Comparison of ENCODE assay signal across 28 cellular contexts in genomic region chr1:17204546-17205440, GRCh38. TPM values are rescaled to one million over a fixed set of nuclear protein-coding genes. Genes with fewer than 3 reads are reported as not detected.
A peak's percentile ranks its signal among the peaks of the same experiment; 100 is the strongest.
DNase-seq lines count a peak whose midpoint lies in the region; ATAC-seq, FAIRE-seq and TF ChIP-seq lines count a peak whose summit lies in the region.
"Had no signal": no experiment of that assay in that cellular context is flagged by ENCODE, and none has a peak within 500 bp of the region (broad histone marks: within the 10 kb centered on the region; RNA-seq: fewer than 3 reads in every experiment).

A gene with protein sequence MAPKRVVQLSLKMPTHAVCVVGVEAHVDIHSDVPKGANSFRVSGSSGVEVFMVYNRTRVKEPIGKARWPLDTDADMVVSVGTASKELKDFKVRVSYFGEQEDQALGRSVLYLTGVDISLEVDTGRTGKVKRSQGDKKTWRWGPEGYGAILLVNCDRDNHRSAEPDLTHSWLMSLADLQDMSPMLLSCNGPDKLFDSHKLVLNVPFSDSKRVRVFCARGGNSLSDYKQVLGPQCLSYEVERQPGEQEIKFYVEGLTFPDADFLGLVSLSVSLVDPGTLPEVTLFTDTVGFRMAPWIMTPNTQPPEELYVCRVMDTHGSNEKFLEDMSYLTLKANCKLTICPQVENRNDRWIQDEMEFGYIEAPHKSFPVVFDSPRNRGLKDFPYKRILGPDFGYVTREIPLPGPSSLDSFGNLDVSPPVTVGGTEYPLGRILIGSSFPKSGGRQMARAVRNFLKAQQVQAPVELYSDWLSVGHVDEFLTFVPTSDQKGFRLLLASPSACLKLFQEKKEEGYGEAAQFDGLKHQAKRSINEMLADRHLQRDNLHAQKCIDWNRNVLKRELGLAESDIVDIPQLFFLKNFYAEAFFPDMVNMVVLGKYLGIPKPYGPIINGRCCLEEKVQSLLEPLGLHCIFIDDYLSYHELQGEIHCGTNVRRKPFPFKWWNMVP (plus strand): TSS chr1:17205128. CDS start chr1:17205218, 90 bp downstream.

- H3F3A ChIP-seq in GM23248 (ENCODE audit: insufficient read depth), result no peaks in the 10 kb centered on the region

- H3K27ac Mint-ChIP-seq in IgD-negative memory B cell, result peak within 1 kb of the TSS in 2 of 3 donors; percentile 3 to 73
- peak within 1 kb of the TSS in 4 of 6 donors; percentile 21 to 79 (median 71) for H3K27ac Mint-ChIP-seq in naive B cell

- no peaks in the 10 kb centered on the region for H3K36me3 Mint-ChIP-seq in IgD-negative memory B cell
- H3K36me3 Mint-ChIP-seq in naive B cell, result no peaks in the 10 kb centered on the region
- H3K36me3 Mint-ChIP-seq: T-cell had no signal

- H3K9ac ChIP-seq in BLaER1 treated with 17β-estradiol and CSF1 and Interleukin-3, amounts not matched to agents 10 nM and 100 nM, result no peak within 1 kb of the TSS
- H3K9ac ChIP-seq in GM23248, result no peak within 1 kb of the TSS

- no peaks in the 10 kb centered on the region for H3K9me2 ChIP-seq in GM23248 (ENCODE audit: insufficient read depth)

- DNase-seq in bronchial epithelial cell (ENCODE audit: low read depth) (peak; percentile 80), naive B cell (no peak), ovary (no peak), GM23248 (no peak), SKM-1 (lab: John Stamatoyannopoulos, UW; ENCODE audit: unreplicated experiment) (no peak)
- DNase-seq: activated CD4-positive, alpha-beta T cell treated with anti-CD3 and anti-CD28 coated beads for 1 hour; activated gamma-delta T cell treated with Interleukin-2 at 50 U/mL for 16 hours; activated T-cell treated with anti-CD3 and anti-CD28 coated beads, Interleukin-2, amount 50 U/mL, for 1 hour; C1 segment of cervical spinal cord; cortex of kidney; naive thymus-derived CD4-positive, alpha-beta T cell; NCI-H1105 treated with DMSO at 0.1 percent for 48 hours; NCI-H2081; NCI-H226; NCI-H82; SHP77 treated with DMSO at 0.1 percent for 48 hours; stimulated activated naive CD8-positive, alpha-beta T cell treated with anti-CD3 and anti-CD28 coated beads, Interleukin-15, amount 100 ng/mL, for 72 hours; T-cell; thyroid gland had no signal

- ATAC-seq in naive B cell (ENCODE audit: low read depth in 2 of 2) (no peak), SK-N-SH treated with all-trans-retinoic acid at 6 μM for 48 hours (no peak)
- ATAC-seq: naive thymus-derived CD4-positive, alpha-beta T cell; pancreas; sciatic nerve; stimulated activated naive CD8-positive, alpha-beta T cell treated with anti-CD3 and anti-CD28 coated beads, Interleukin-15, amount 100 ng/mL, for 72 hours; T-cell had no signal

- intact Hi-C loops in ovary (cut with DNase I), result no loop called here

- no peaks in the 10 kb centered on the region for H3K9me3 ChIP-seq in BLaER1 treated with 17β-estradiol and CSF1 and Interleukin-3, amounts not matched to agents 10 nM and 100 nM (replicated peaks in 1 of 11)
- H3K9me3 ChIP-seq in ovary (no peaks in the 10 kb centered on the region), GM23248 (ENCODE audit: low read depth) (no peaks in the 10 kb centered on the region)
- H3K9me3 ChIP-seq: pancreas, thyroid gland had no signal

- WGBS in ovary, 3 donors, result 63 to 74% (median 73%) methylated on average over 9 of the region's 9 CpGs
- WGBS in GM23248 (ENCODE audit: low coverage in 1 of 2, low lambda C conversion rate in 2 of 2, missing lambda C conversion rate in 2 of 2), 2 experiments, result 68 to 70% methylated on average over 9 of the region's 9 CpGs

- H3K79me2 ChIP-seq in GM23248 (ENCODE audit: insufficient read depth), result no peaks in the 10 kb centered on the region

- H3K9me3 Mint-ChIP-seq in IgD-negative memory B cell (no peaks in the 10 kb centered on the region), naive B cell (no peaks in the 10 kb centered on the region)
- H3K9me3 Mint-ChIP-seq: stimulated activated naive CD8-positive, alpha-beta T cell treated with anti-CD3 and anti-CD28 coated beads, Interleukin-15, amount 100 ng/mL, for 72 hours; T-cell had no signal

- H3K4me3 Mint-ChIP-seq in IgD-negative memory B cell (no peak within 1 kb of the TSS), naive B cell (peak within 1 kb of the TSS in 1 of 8 donors; percentile 36)
- H3K4me3 Mint-ChIP-seq: stimulated activated naive CD8-positive, alpha-beta T cell treated with anti-CD3 and anti-CD28 coated beads, Interleukin-15, amount 100 ng/mL, for 72 hours had no signal

- TF ChIP-seq POLR2A in ovary (IDR thresholded peaks at IDR 0.05), result no peak

- H3K4me1 ChIP-seq in BLaER1 treated with 17β-estradiol and CSF1 and Interleukin-3, amounts not matched to agents 10 nM and 100 nM, result peaks cover 30 to 52% (median 49%) of the 10 kb centered on the region in 10 experiments
- H3K4me1 ChIP-seq in ovary (ENCODE audit: insufficient read depth) (no peaks in the 10 kb centered on the region), GM23248 (ENCODE audit: insufficient read depth) (peaks cover 6% of the 10 kb centered on the region; the same call in 1 of the 2 replicates)
- H3K4me1 ChIP-seq: pancreas, thyroid gland had no signal

- H3K36me3 ChIP-seq in BLaER1 treated with 17β-estradiol and CSF1 and Interleukin-3, amounts not matched to agents 10 nM and 100 nM, result no peaks in the 10 kb centered on the region
- H3K36me3 ChIP-seq in bronchial epithelial cell (ENCODE audit: control insufficient read depth, insufficient read depth, low read length) (no peaks in the 10 kb centered on the region), ovary (no peaks in the 10 kb centered on the region), GM23248 (ENCODE audit: low read depth) (no peaks in the 10 kb centered on the region)
- H3K36me3 ChIP-seq: pancreas, thyroid gland had no signal

- H3K4me1 Mint-ChIP-seq in IgD-negative memory B cell (peaks cover 14 to 22% (median 15%) of the 10 kb centered on the region in 3 donors), naive B cell (peaks cover 29 to 37% (median 31%) of the 10 kb centered on the region in 3 donors)

- H3K27me3 Mint-ChIP-seq in IgD-negative memory B cell (no peaks in the 10 kb centered on the region), naive B cell (peaks cover 8 to 27% (median 19%) of the 10 kb centered on the region in 3 donors)

- H2AFZ ChIP-seq in GM23248, result no peak within 1 kb of the TSS

- no peak for TF ChIP-seq CTCF in bronchial epithelial cell (IDR thresholded peaks at IDR 0.05; ENCODE audit: insufficient read depth, low read length, severe bottlenecking)
- no peak for TF ChIP-seq CTCF in ovary (IDR thresholded peaks at IDR 0.05)

- FAIRE-seq in bronchial epithelial cell (lab: Jason Lieb, UNC), result peak; percentile 94
- FAIRE-seq: D721Med, pancreas, TTC549 had no signal

- no peak within 1 kb of the TSS for H3K27ac ChIP-seq in BLaER1 treated with 17β-estradiol and CSF1 and Interleukin-3, amounts not matched to agents 10 nM and 100 nM
- H3K27ac ChIP-seq in ovary (no peak within 1 kb of the TSS), GM23248 (no peak within 1 kb of the TSS)
- H3K27ac ChIP-seq: pancreas, thyroid gland had no signal

- no peak within 1 kb of the TSS for H3K4me3 ChIP-seq in BLaER1 treated with 17β-estradiol and CSF1 and Interleukin-3, amounts not matched to agents 10 nM and 100 nM
- H3K4me3 ChIP-seq in bronchial epithelial cell (ENCODE audit: low read depth, low read length) (no peak within 1 kb of the TSS), ovary (no peak within 1 kb of the TSS), GM23248 (no peak within 1 kb of the TSS)
- H3K4me3 ChIP-seq: pancreas, thyroid gland had no signal

- H3K27me3 ChIP-seq in BLaER1 treated with 17β-estradiol and CSF1 and Interleukin-3, amounts not matched to agents 10 nM and 100 nM, result no peaks in the 10 kb centered on the region
- H3K27me3 ChIP-seq in bronchial epithelial cell (ENCODE audit: control insufficient read depth, insufficient read depth, low read length), result no peaks in the 10 kb centered on the region
- no peaks in the 10 kb centered on the region for H3K27me3 ChIP-seq in ovary
- no peaks in the 10 kb centered on the region for H3K27me3 ChIP-seq in GM23248 (replicated peaks; ENCODE audit: insufficient read depth)
- H3K27me3 ChIP-seq: pancreas, thyroid gland had no signal

- in situ Hi-C loops in GM23248 (cut with MboI), result no loop called here

- TF ChIP-seq EP300 in ovary (IDR thresholded peaks at IDR 0.05), result no peak

- peak within 1 kb of the TSS in 9 of 11 experiments; percentile 73 to 97 (median 90); a peak in 18 of 22 replicates for H3K4me2 ChIP-seq in BLaER1 treated with 17β-estradiol and CSF1 and Interleukin-3, amounts not matched to agents 10 nM and 100 nM
- H3K4me2 ChIP-seq in GM23248 (ENCODE audit: unreplicated experiment), result no peak within 1 kb of the TSS

- peaks cover 0 to 10% (median 0%) of the 10 kb centered on the region in 11 experiments; a peak in 1 of 22 replicates for H4K20me1 ChIP-seq in BLaER1 treated with 17β-estradiol and CSF1 and Interleukin-3, amounts not matched to agents 10 nM and 100 nM
- H4K20me1 ChIP-seq in GM23248 (ENCODE audit: insufficient read depth), result no peaks in the 10 kb centered on the region

TF ChIP-seq in SK-N-SH treated with all-trans-retinoic acid at 6 μM for 48 hours, 23 proteins besides CTCF, POLR2A, EP300 and RAD21 (continues in another document):
- no peak for TF ChIP-seq ARNTL (CRISPR knock-in tag; IDR thresholded peaks at IDR 0.05; ENCODE audit: borderline replicate concordance, low read depth)
- TF ChIP-seq ZNF70 (CRISPR knock-in tag; IDR thresholded peaks at IDR 0.05), result no peak
- no peak for TF ChIP-seq ZFP30 (CRISPR knock-in tag; IDR thresholded peaks at IDR 0.05)
- no peak for TF ChIP-seq ZC3H10 (CRISPR knock-in tag; IDR thresholded peaks at IDR 0.05)
- no peak for TF ChIP-seq TCF4 (CRISPR knock-in tag; IDR thresholded peaks at IDR 0.05; ENCODE audit: borderline replicate concordance)
- no peak for TF ChIP-seq OSR1 (CRISPR knock-in tag; IDR thresholded peaks at IDR 0.05)
- no peak for TF ChIP-seq ZFP3 (CRISPR knock-in tag; IDR thresholded peaks at IDR 0.05)
- TF ChIP-seq, protein P1, sequence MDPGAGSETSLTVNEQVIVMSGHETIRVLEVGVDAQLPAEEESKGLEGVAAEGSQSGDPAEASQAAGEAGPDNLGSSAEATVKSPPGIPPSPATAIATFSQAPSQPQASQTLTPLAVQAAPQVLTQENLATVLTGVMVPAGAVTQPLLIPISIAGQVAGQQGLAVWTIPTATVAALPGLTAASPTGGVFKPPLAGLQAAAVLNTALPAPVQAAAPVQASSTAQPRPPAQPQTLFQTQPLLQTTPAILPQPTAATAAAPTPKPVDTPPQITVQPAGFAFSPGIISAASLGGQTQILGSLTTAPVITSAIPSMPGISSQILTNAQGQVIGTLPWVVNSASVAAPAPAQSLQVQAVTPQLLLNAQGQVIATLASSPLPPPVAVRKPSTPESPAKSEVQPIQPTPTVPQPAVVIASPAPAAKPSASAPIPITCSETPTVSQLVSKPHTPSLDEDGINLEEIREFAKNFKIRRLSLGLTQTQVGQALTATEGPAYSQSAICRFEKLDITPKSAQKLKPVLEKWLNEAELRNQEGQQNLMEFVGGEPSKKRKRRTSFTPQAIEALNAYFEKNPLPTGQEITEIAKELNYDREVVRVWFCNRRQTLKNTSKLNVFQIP (CRISPR knock-in tag; IDR thresholded peaks at IDR 0.05; ENCODE audit: borderline replicate concordance, low read depth), result no peak

RNA-seq across cellular contexts. Expression of the gene that starts here (rescaled TPM):
- polyA plus RNA-seq in IgD-negative memory B cell, result not detected
- total RNA-seq in bronchial epithelial cell, result 11.8 and 32.8 TPM in 2 replicates
- polyA plus RNA-seq in naive B cell (ENCODE audit: low read depth in 6 of 6), result not detected
- total RNA-seq in ovary, result under 1 TPM in 1 of 7 donors, not detected in 6; 0.07 TPM
- polyA plus RNA-seq in ovary, result not detected
- under 0.01 TPM in 1 of 2 replicates, not detected in the other for total RNA-seq in GM23248 (2014; rRNA removed; shearing (Covaris generic))
- polyA plus RNA-seq in GM23248 (2016; fragmentation: Nextera tagmentation; extraction: Ambion mirVana), result 0.11 and 0.14 TPM in 2 replicates
- total RNA-seq: fibroblast of lung; naive thymus-derived CD4-positive, alpha-beta T cell; OCI-LY7; pancreas; sciatic nerve; T-cell; thyroid gland had no signal
- polyA plus RNA-seq: fibroblast of lung; naive thymus-derived CD4-positive, alpha-beta T cell had no signal

Comparison
In these comparisons a context has a peak if more than half of its experiments do, and no peak if none do; other contexts are left out.
1. RNA of the gene that starts here (total RNA-seq): 11.8 to 32.8 TPM in bronchial epithelial cell; 0.07 TPM in ovary and under 0.01 TPM in GM23248; every median in the first group is over 10 times any median in the second.